1 cellular context compared by ENCODE assay signal in genomic region chr1:145079737-145080136, GRCh38. TPM values are rescaled to one million over a fixed set of nuclear protein-coding genes. Genes with fewer than 3 reads are reported as not detected.
"Had no signal": no experiment of that assay in that cellular context is flagged by ENCODE, and none has a peak within 500 bp of the region (broad histone marks: within the 10 kb centered on the region; RNA-seq: fewer than 3 reads in every experiment).

No MANE protein-coding gene starts in this region.

RNA-seq across cellular contexts. Expression of gene FAM72D, which starts 16.0 kb away (rescaled TPM):
- total RNA-seq: ascending aorta had no signal
